In the genomic region with DNA sequence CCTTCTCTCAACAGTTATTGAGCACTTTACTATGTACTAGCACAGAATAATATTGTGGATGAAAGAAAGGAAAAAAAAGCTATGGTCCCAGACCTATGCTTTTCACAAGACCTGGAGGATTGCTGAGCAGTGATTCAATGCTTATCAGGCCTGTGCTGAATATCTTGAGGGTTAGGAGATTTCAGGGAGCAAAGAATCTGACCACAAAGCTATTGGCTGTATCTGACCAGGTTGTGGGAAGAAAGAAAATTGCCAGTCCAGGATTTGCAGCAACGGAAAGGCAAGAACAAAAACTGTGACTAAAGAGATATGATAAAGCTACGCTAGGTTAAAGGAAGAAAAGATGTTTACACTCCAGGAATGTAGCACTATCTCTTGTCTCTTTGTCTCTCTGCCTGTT, we compare ENCODE assay signal across 28 cellular contexts. TPM values are rescaled to one million over a fixed set of nuclear protein-coding genes. Genes with fewer than 3 reads are reported as not detected.
DNase-seq lines count a peak whose midpoint lies in the region; ATAC-seq and TF ChIP-seq lines count a peak whose summit lies in the region.
"Had no signal": no experiment of that assay in that cellular context is flagged by ENCODE, and none has a peak within 500 bp of the region (broad histone marks: within the 10 kb centered on the region; RNA-seq: fewer than 3 reads in every experiment).

No MANE protein-coding gene starts in this region.

- H3K79me1 ChIP-seq in H9 (ENCODE audit: insufficient read depth, low read depth, low read length, poor library complexity, severe bottlenecking) = no peaks in the 10 kb centered on the region

- H3K9me3 ChIP-seq in H9 (ENCODE audit: control insufficient read depth, low read depth, low read length) (no peaks in the 10 kb centered on the region), gastroesophageal sphincter (peaks cover 0 to 7% (median 0%) of the 10 kb centered on the region in 3 donors), osteoblast (ENCODE audit: low read depth, low read length) (no peaks in the 10 kb centered on the region), BE2C (no peaks in the 10 kb centered on the region), Caco-2 (0 out of 2 replicates have a peak, but pooled peaks cover 3% of the 10 kb centered on the region)
- H3K9me3 ChIP-seq: esophagus squamous epithelium, SJSA1 had no signal

- H4K8ac ChIP-seq in H9 (replicated peaks; ENCODE audit: insufficient read length, low read depth, low read length) = no peak overlapping the region

- H4K91ac ChIP-seq in H9 (ENCODE audit: insufficient read length, low read depth, low read length) = no peak overlapping the region

- H3K79me2 ChIP-seq in H9 (ENCODE audit: insufficient read depth, low read length) = no peaks in the 10 kb centered on the region
- no peaks in the 10 kb centered on the region for H3K79me2 ChIP-seq in osteoblast (ENCODE audit: insufficient read depth, low read length)

- CTCF ChIA-PET in Caco-2 (lab: Charles Lee) = no interaction called here

- H3K9me3 Mint-ChIP-seq in H9 (peaks cover 11% of the 10 kb centered on the region in 2 experiments; a peak in 4 of 5 replicates), Caco-2 (ENCODE audit: unreplicated experiment) (no peaks in the 10 kb centered on the region)

- H3K4me3 Mint-ChIP-seq in H9 (no peak overlapping the region), Caco-2 (ENCODE audit: unreplicated experiment) (no peak overlapping the region)
- H3K4me3 Mint-ChIP-seq: activated T-cell treated with anti-CD3 and anti-CD28 coated beads, Interleukin-2, amount 50 U/mL, for 72 hours; memory B cell; WTC11 had no signal

- TF ChIP-seq CTCF in H9 (conservative IDR thresholded peaks at IDR 0.05) (no peak), gastroesophageal sphincter (IDR thresholded peaks at IDR 0.05) (no peak), osteoblast (IDR thresholded peaks at IDR 0.05; ENCODE audit: extremely low read depth, low read depth, low read length) (no peak), BE2C (IDR thresholded peaks at IDR 0.05; ENCODE audit: low read depth, low read length) (no peak), Caco-2 (IDR thresholded peaks at IDR 0.05; ENCODE audit: insufficient read depth in 1 of 2, low read depth in 1 of 2, low read length in 1 of 2, severe bottlenecking in 1 of 2, unreplicated experiment in 1 of 2) (no peak)

- H2BK12ac ChIP-seq in H9 (ENCODE audit: insufficient read length, low read depth, low read length) = no peak overlapping the region

- no TSS peak for BruUV-seq in Caco-2 (replicated peaks; lab: Mats Ljungman, UMichigan)

- no CpG with 5 or more reads among the region's 2 CpGs for WGBS in H9 (ENCODE audit: extremely low coverage, insufficient read length, low lambda C conversion rate)
- 38 to 46% methylated on average over 2 of the region's 2 CpGs for WGBS in gastroesophageal sphincter (ENCODE audit: low coverage in 1 of 2), 2 donors

- H2AK5ac ChIP-seq in H9 (ENCODE audit: insufficient read length, low read length) = no peak overlapping the region

- no peak overlapping the region for H2BK5ac ChIP-seq in H9 (ENCODE audit: insufficient read length, low read length)

- ATAC-seq in gastroesophageal sphincter = no peak
- ATAC-seq in left cardiac atrium = no peak
- ATAC-seq: activated T-cell treated with anti-CD3 and anti-CD28 coated beads, Interleukin-2, amount 50 U/mL, for 72 hours; gastrocnemius medialis; left lobe of liver; WTC11 had no signal

- intact Hi-C loops in Caco-2 (cut with micrococcal nuclease; ENCODE audit: unreplicated experiment) = no loop called here
- intact Hi-C loops in left cardiac atrium (cut with DNase I) = loop anchor here in 1 of 2 donors (10.0 kb wide), 1 partner anchor 59 kb away; no protein-coding TSS in a partner anchor

- H3K36me3 ChIP-seq in gastroesophageal sphincter (no peaks in the 10 kb centered on the region), osteoblast (ENCODE audit: insufficient read depth, low read length) (no peaks in the 10 kb centered on the region), BE2C (no peaks in the 10 kb centered on the region), Caco-2 (ENCODE audit: control insufficient read depth, insufficient read depth, low read length) (no peaks in the 10 kb centered on the region)
- H3K36me3 ChIP-seq: adrenal gland; BLaER1 treated with 17β-estradiol and CSF1 and Interleukin-3, amounts not matched to agents 10 nM and 100 nM; esophagus squamous epithelium; gastrocnemius medialis; SJSA1; tibial nerve had no signal

- H3K27ac Mint-ChIP-seq in H9 (no peak overlapping the region), Caco-2 (ENCODE audit: unreplicated experiment) (no peak overlapping the region)
- H3K27ac Mint-ChIP-seq: activated T-cell treated with anti-CD3 and anti-CD28 coated beads, Interleukin-2, amount 50 U/mL, for 72 hours; memory B cell; WTC11 had no signal

- H3K18ac ChIP-seq in H9 (ENCODE audit: insufficient read length, low read depth, low read length) = no peak overlapping the region

- H2AFZ ChIP-seq in H9 (ENCODE audit: low read length) = no peak overlapping the region
- peak overlapping the region; percentile 4 for H2AFZ ChIP-seq in osteoblast (ENCODE audit: low read length)

- H3K4me3 ChIP-seq in gastroesophageal sphincter (no peak overlapping the region), osteoblast (ENCODE audit: insufficient read depth, low read length) (no peak overlapping the region), BE2C (ENCODE audit: low read depth, low read length) (no peak overlapping the region), Caco-2 (ENCODE audit: low read depth, low read length) (no peak overlapping the region)
- H3K4me3 ChIP-seq: adrenal gland; BLaER1 treated with 17β-estradiol and CSF1 and Interleukin-3, amounts not matched to agents 10 nM and 100 nM; esophagus squamous epithelium; gastrocnemius medialis; SJSA1; tibial nerve had no signal

- no peak overlapping the region for H3K4ac ChIP-seq in H9 (ENCODE audit: low read depth, low read length)

- no peak overlapping the region for H3K27ac ChIP-seq in H9 (ENCODE audit: insufficient read length, low read depth, low read length)
- peak overlapping the region in 3 of 4 donors; percentile 25 to 63 (median 56) for H3K27ac ChIP-seq in gastroesophageal sphincter
- H3K27ac ChIP-seq in osteoblast (ENCODE audit: low read depth, low read length) = no peak overlapping the region
- H3K27ac ChIP-seq: adrenal gland; BLaER1 treated with 17β-estradiol and CSF1 and Interleukin-3, amounts not matched to agents 10 nM and 100 nM; esophagus squamous epithelium; gastrocnemius medialis; SJSA1; tibial nerve had no signal

- peak overlapping the region; percentile 11 for H2BK20ac ChIP-seq in H9 (ENCODE audit: low read depth, low read length, poor library complexity, severe bottlenecking)

- no peak for DNase-seq in H9
- peak; percentile 86 for DNase-seq in astrocyte of the hippocampus (ENCODE audit: low read depth, low spot score)
- no peak for DNase-seq in osteoblast (ENCODE audit: insufficient read length, low spot score, missing footprints)
- DNase-seq in BE2C = no peak
- DNase-seq in Caco-2 = no peak
- no peak for DNase-seq in left cardiac atrium
- DNase-seq: ACHN; activated CD4-positive, alpha-beta T cell treated with anti-CD3 and anti-CD28 coated beads, Interleukin-2, amount 50 U/mL, for 1 hour; activated naive CD4-positive, alpha-beta T cell treated with Interleukin-2 at 50 U/mL for 16 hours; activated T-cell treated with anti-CD3 and anti-CD28 coated beads, Interleukin-2, amount 50 U/mL, for 72 hours; adrenal gland; COR-L47; cortex of kidney; DMS79 treated with DMSO at 0.1 percent for 48 hours; esophagus squamous epithelium; gastrocnemius medialis; hippocampal formation; NCI-H2081; NCI-H345; occipital lobe; stimulated activated CD8-positive, alpha-beta memory T cell treated with anti-CD3 and anti-CD28 coated beads, Interleukin-4, amount 100 ng/mL, for 48 hours had no signal

- H3T11ph ChIP-seq in H9 (ENCODE audit: low read length) = no peak overlapping the region

- no peak overlapping the region for H3K9ac ChIP-seq in H9 (ENCODE audit: extremely low read depth, insufficient read length, low read length)
- H3K9ac ChIP-seq: BLaER1 treated with 17β-estradiol and CSF1 and Interleukin-3, amounts not matched to agents 10 nM and 100 nM had no signal

- H4K20me1 ChIP-seq in H9 (ENCODE audit: control insufficient read depth, insufficient read depth, insufficient read length) = no peaks in the 10 kb centered on the region
- H4K20me1 ChIP-seq in osteoblast (ENCODE audit: insufficient read depth, low read length) = no peaks in the 10 kb centered on the region
- H4K20me1 ChIP-seq: BLaER1 treated with 17β-estradiol and CSF1 and Interleukin-3, amounts not matched to agents 10 nM and 100 nM had no signal

- H3K27me3 Mint-ChIP-seq in H9 (ENCODE audit: low read depth) = no peaks in the 10 kb centered on the region
- no peaks in the 10 kb centered on the region for H3K27me3 Mint-ChIP-seq in Caco-2 (ENCODE audit: insufficient read depth, unreplicated experiment)

- H3K4me1 Mint-ChIP-seq in H9 (peaks cover 3% of the 10 kb centered on the region in 2 experiments; a peak in 2 of 4 replicates), Caco-2 (ENCODE audit: low read depth, unreplicated experiment) (peaks cover 13% of the 10 kb centered on the region)
- H3K4me1 Mint-ChIP-seq: WTC11 had no signal

- H3K4me1 ChIP-seq in H9 (ENCODE audit: insufficient read depth, low read length) (no peaks in the 10 kb centered on the region), gastroesophageal sphincter (peaks cover 0 to 9% (median 0%) of the 10 kb centered on the region in 3 donors), osteoblast (ENCODE audit: insufficient read depth, low read length) (no peaks in the 10 kb centered on the region), BE2C (no peaks in the 10 kb centered on the region), Caco-2 (peaks cover 5% of the 10 kb centered on the region; the same call in 1 of the 2 replicates)
- H3K4me1 ChIP-seq: adrenal gland, esophagus squamous epithelium, gastrocnemius medialis, SJSA1, tibial nerve had no signal

- no peak overlapping the region for H2BK15ac ChIP-seq in H9 (ENCODE audit: low read depth, low read length)

- H3K27me3 ChIP-seq in H9 (ENCODE audit: insufficient read depth, low read length) (no peaks in the 10 kb centered on the region), gastroesophageal sphincter (no peaks in the 10 kb centered on the region), osteoblast (ENCODE audit: insufficient read depth, low read length) (no peaks in the 10 kb centered on the region), BE2C (no peaks in the 10 kb centered on the region), Caco-2 (replicated peaks; ENCODE audit: control insufficient read depth, insufficient read depth, low read length) (no peaks in the 10 kb centered on the region)
- H3K27me3 ChIP-seq: adrenal gland; BLaER1 treated with 17β-estradiol and CSF1 and Interleukin-3, amounts not matched to agents 10 nM and 100 nM; esophagus squamous epithelium; gastrocnemius medialis; tibial nerve had no signal

- TF ChIP-seq POLR2A in gastroesophageal sphincter (IDR thresholded peaks at IDR 0.05) = no peak

- H3K14ac ChIP-seq in H9 (ENCODE audit: insufficient read depth, low read length) = no peak overlapping the region

- H4K5ac ChIP-seq in H9 (ENCODE audit: insufficient read length, low read depth, low read length) = no peak overlapping the region

- TF ChIP-seq EP300 in gastroesophageal sphincter (IDR thresholded peaks at IDR 0.05) = no peak

- POLR2A ChIA-PET in Caco-2 (lab: Charles Lee) = no interaction called here

- no peaks in the 10 kb centered on the region for H3K23me2 ChIP-seq in H9 (ENCODE audit: insufficient read length, low read depth, low read length, poor library complexity, severe bottlenecking)

- H3K56ac ChIP-seq in H9 (ENCODE audit: insufficient read length, low read depth, low read length) = no peak overlapping the region

- no peak overlapping the region for H3K23ac ChIP-seq in H9 (ENCODE audit: insufficient read length, low read depth, low read length)

- H2BK120ac ChIP-seq in H9 (ENCODE audit: low read depth, low read length, poor library complexity, severe bottlenecking) = no peak overlapping the region

- no peak overlapping the region for H3K4me2 ChIP-seq in H9 (ENCODE audit: insufficient read depth, insufficient read length, low read length)
- H3K4me2 ChIP-seq in osteoblast (ENCODE audit: insufficient read depth, low read length) = no peak overlapping the region
- H3K4me2 ChIP-seq: BLaER1 treated with 17β-estradiol and CSF1 and Interleukin-3, amounts not matched to agents 10 nM and 100 nM had no signal

- H3K36me3 Mint-ChIP-seq in H9 (ENCODE audit: insufficient read depth in 1 of 3, low read depth in 3 of 3) = peaks cover 0 to 4% (median 0%) of the 10 kb centered on the region in 3 experiments; a peak in 2 of 7 replicates
- H3K36me3 Mint-ChIP-seq in Caco-2 (ENCODE audit: insufficient read depth, unreplicated experiment) = no peaks in the 10 kb centered on the region
- H3K36me3 Mint-ChIP-seq: memory B cell had no signal

RNA-seq across cellular contexts. Expression of a gene that starts 14.9 kb away (rescaled TPM):
- total RNA-seq in H9 (2021) (11.0 and 11.7 TPM in 2 replicates), gastroesophageal sphincter (10 to 100 TPM in 2 of 4 donors, 1 to 10 TPM in 2; 3.9 to 12.2 (median 8.0) TPM), osteoblast (8.0 and 10.3 TPM in 2 replicates), Caco-2 (2022) (4.1 and 5.2 TPM in 2 replicates), left cardiac atrium (1 to 10 TPM; 3.4 to 5.0 TPM)
- 21.3 TPM for polyA plus RNA-seq in BE2C (2012; ENCODE audit: insufficient read depth, insufficient read length, low read depth)

Comparison
In these comparisons a context has a peak if more than half of its experiments do, and no peak if none do; other contexts are left out.
1. H3K27ac ChIP-seq: peak in gastroesophageal sphincter (3 of 4); none in H9 (single experiment) and osteoblast (single experiment).